15 cellular contexts compared by ENCODE assay signal in the genomic region with DNA sequence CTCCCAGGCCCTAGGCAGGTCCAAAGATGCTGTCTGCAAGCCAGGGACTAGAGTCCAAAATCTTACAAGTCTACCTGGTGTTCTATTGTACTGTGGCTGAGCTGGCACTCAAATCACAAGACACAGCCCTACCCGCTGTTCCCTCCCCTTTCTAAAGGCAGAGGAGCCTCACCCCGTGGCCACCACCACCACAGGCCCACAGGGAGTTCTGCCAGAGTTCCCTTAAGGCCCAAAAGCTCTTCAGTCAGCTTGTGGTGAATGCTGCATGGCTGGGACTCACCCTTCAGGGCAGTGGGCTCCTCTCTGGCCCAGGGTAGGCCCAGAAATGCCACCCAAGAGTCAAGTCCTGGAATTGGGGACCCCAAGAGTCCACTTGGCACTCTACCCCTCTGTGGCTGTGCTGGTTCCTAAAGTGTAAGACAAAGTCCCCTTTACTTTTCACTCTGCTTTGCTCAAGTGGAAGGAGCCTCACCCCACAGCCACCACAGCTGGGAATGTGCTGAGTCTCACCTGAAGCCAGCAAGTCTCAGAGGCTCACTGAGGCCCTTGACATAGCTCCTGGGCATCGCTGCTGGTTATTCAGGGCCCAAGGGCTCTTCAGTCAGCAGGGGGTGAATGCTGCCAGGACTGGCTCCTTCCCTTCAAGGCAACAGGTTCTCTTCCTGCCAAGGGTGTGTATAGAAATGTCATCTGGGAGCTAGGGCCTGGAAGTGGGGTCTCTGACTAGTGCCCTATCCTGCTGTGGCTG.
DNase-seq lines count a peak whose midpoint lies in the region; ATAC-seq lines count a peak whose summit lies in the region.
"Had no signal": no experiment of that assay in that cellular context is flagged by ENCODE, and none has a peak within 500 bp of the region (broad histone marks: within the 10 kb centered on the region; RNA-seq: fewer than 3 reads in every experiment).

No MANE protein-coding gene starts in this region.

- intact Hi-C loops in dendritic cell treated with granulocyte-macrophage colony-stimulating factor and Interleukin-4, amounts not matched to agents 40 ng/mL and 50 ng/mL, for 4 days (cut with micrococcal nuclease), result loop anchor here (10.0 kb wide), 1 partner anchor 585 kb away; a partner anchor contains a TSS

- no peak overlapping the region for H3K4me3 Mint-ChIP-seq in dendritic cell treated with granulocyte-macrophage colony-stimulating factor and Interleukin-4, amounts not matched to agents 40 ng/mL and 50 ng/mL, for 4 days
- H3K4me3 Mint-ChIP-seq in memory B cell, result no peak overlapping the region
- H3K4me3 Mint-ChIP-seq in stimulated activated memory B cell treated with anti-CD40 and anti-IgM and Interleukin-4, amounts not matched to agents 10 μg/mL and 1 μg/mL and 100 μg/mL, for 72 hours, result no peak overlapping the region
- H3K4me3 Mint-ChIP-seq: H9 had no signal

- H3K4me1 Mint-ChIP-seq in dendritic cell treated with granulocyte-macrophage colony-stimulating factor and Interleukin-4, amounts not matched to agents 40 ng/mL and 50 ng/mL, for 4 days (ENCODE audit: low read depth), result peaks cover 25% of the 10 kb centered on the region
- H3K4me1 Mint-ChIP-seq in memory B cell, result peaks cover 10% of the 10 kb centered on the region
- H3K4me1 Mint-ChIP-seq in stimulated activated memory B cell treated with anti-CD40 and anti-IgM and Interleukin-4, amounts not matched to agents 10 μg/mL and 1 μg/mL and 100 μg/mL, for 72 hours, result peaks cover 21% of the 10 kb centered on the region

- H3K9me3 Mint-ChIP-seq in dendritic cell treated with granulocyte-macrophage colony-stimulating factor and Interleukin-4, amounts not matched to agents 40 ng/mL and 50 ng/mL, for 4 days, result no peaks in the 10 kb centered on the region
- no peaks in the 10 kb centered on the region for H3K9me3 Mint-ChIP-seq in memory B cell
- no peaks in the 10 kb centered on the region for H3K9me3 Mint-ChIP-seq in stimulated activated memory B cell treated with anti-CD40 and anti-IgM and Interleukin-4, amounts not matched to agents 10 μg/mL and 1 μg/mL and 100 μg/mL, for 72 hours
- H3K9me3 Mint-ChIP-seq: H9 had no signal

- H3K27ac Mint-ChIP-seq in dendritic cell treated with granulocyte-macrophage colony-stimulating factor and Interleukin-4, amounts not matched to agents 40 ng/mL and 50 ng/mL, for 4 days, result peak overlapping the region; percentile 53
- H3K27ac Mint-ChIP-seq in memory B cell, result no peak overlapping the region
- H3K27ac Mint-ChIP-seq in stimulated activated memory B cell treated with anti-CD40 and anti-IgM and Interleukin-4, amounts not matched to agents 10 μg/mL and 1 μg/mL and 100 μg/mL, for 72 hours, result peak overlapping the region; percentile 71
- H3K27ac Mint-ChIP-seq: H9 had no signal

- no peaks in the 10 kb centered on the region for H3K36me3 Mint-ChIP-seq in dendritic cell treated with granulocyte-macrophage colony-stimulating factor and Interleukin-4, amounts not matched to agents 40 ng/mL and 50 ng/mL, for 4 days (ENCODE audit: low read depth)
- no peaks in the 10 kb centered on the region for H3K36me3 Mint-ChIP-seq in memory B cell
- no peaks in the 10 kb centered on the region for H3K36me3 Mint-ChIP-seq in stimulated activated memory B cell treated with anti-CD40 and anti-IgM and Interleukin-4, amounts not matched to agents 10 μg/mL and 1 μg/mL and 100 μg/mL, for 72 hours

- ATAC-seq in memory B cell (ENCODE audit: low read depth) (peak; percentile 63), GM19463 (IDR thresholded peaks at IDR 0.05; ENCODE audit: unreplicated experiment) (no peak), GM21526 (IDR thresholded peaks at IDR 0.05; ENCODE audit: low FRiP score, unreplicated experiment) (no peak)
- ATAC-seq in stimulated activated memory B cell treated with anti-CD40 and anti-IgM and Interleukin-4, amounts not matched to agents 10 μg/mL and 1 μg/mL and 100 μg/mL, for 72 hours, result peak; percentile 75
- ATAC-seq: A549, Right ventricle myocardium inferior had no signal

- no peaks in the 10 kb centered on the region for H3K27me3 Mint-ChIP-seq in dendritic cell treated with granulocyte-macrophage colony-stimulating factor and Interleukin-4, amounts not matched to agents 40 ng/mL and 50 ng/mL, for 4 days
- no peaks in the 10 kb centered on the region for H3K27me3 Mint-ChIP-seq in memory B cell
- H3K27me3 Mint-ChIP-seq in stimulated activated memory B cell treated with anti-CD40 and anti-IgM and Interleukin-4, amounts not matched to agents 10 μg/mL and 1 μg/mL and 100 μg/mL, for 72 hours, result no peaks in the 10 kb centered on the region

- peak; percentile 7 for DNase-seq in DMS79 (lab: John Stamatoyannopoulos, UW)
- DNase-seq in memory B cell (ENCODE audit: low spot score in 2 of 2), result no peak
- DNase-seq in GM19238 (ENCODE audit: insufficient read length, low spot score), result no peak
- DNase-seq in NOMO-1 (lab: John Stamatoyannopoulos, UW; ENCODE audit: unreplicated experiment in 2 of 2), result no peak
- DNase-seq: H9, IMR-90, NCI-H1048, NCI-H146, NCI-H2081 had no signal

Comparison
In these comparisons a context has a peak if more than half of its experiments do, and no peak if none do; other contexts are left out.
1. ATAC-seq: peak in memory B cell (single experiment) and stimulated activated memory B cell treated with anti-CD40 and anti-IgM and Interleukin-4, amounts not matched to agents 10 μg/mL and 1 μg/mL and 100 μg/mL, for 72 hours (single experiment); none in GM19463 (single experiment) and GM21526 (single experiment).